1 cellular context compared by ENCODE assay signal in genomic region chr6:37239950-37240713, GRCh38.
A peak's percentile ranks its signal among the peaks of the same experiment; 100 is the strongest.
TF ChIP-seq lines count a peak whose summit lies in the region.

No MANE protein-coding gene starts in this region.

TF ChIP-seq in K562, 482 proteins besides CTCF, POLR2A, EP300 and RAD21 (continued from another document and continues in another):
- no peak for TF ChIP-seq ZBTB40 (IDR thresholded peaks at IDR 0.05)
- no peak for TF ChIP-seq ZBTB40 (CRISPR knock-in tag; IDR thresholded peaks at IDR 0.05)
- peak; percentile 87 for TF ChIP-seq NFIX (CRISPR knock-in tag; IDR thresholded peaks at IDR 0.05; ENCODE audit: low read depth)
- no peak for TF ChIP-seq PPARD (CRISPR knock-in tag; IDR thresholded peaks at IDR 0.05)
- no peak for TF ChIP-seq NFE2L1 (tag; IDR thresholded peaks at IDR 0.05; ENCODE audit: borderline replicate concordance, low read depth)
- peak; percentile 53 for TF ChIP-seq BRD9 (IDR thresholded peaks at IDR 0.05; ENCODE audit: low read depth, partially characterized antibody)
- TF ChIP-seq ZNF347 (CRISPR knock-in tag; IDR thresholded peaks at IDR 0.05; ENCODE audit: low read depth) = no peak
- TF ChIP-seq SRSF7 (optimal IDR thresholded peaks at IDR 0.05; ENCODE audit: low read depth, low read length) = no peak
- peak; percentile 46; the same call in 1 of the 2 replicates for TF ChIP-seq ELF4 (CRISPR knock-in tag; IDR thresholded peaks at IDR 0.05)
- TF ChIP-seq OTX1 (CRISPR knock-in tag; IDR thresholded peaks at IDR 0.05) = 0 out of 2 replicates have a peak, but pooled peaks have one; percentile 76
- TF ChIP-seq CBX1 (IDR thresholded peaks at IDR 0.05; ENCODE audit: low read depth) = 0 out of 2 replicates have a peak, but pooled peaks have one; percentile 54
- no peak for TF ChIP-seq SIN3B (IDR thresholded peaks at IDR 0.05; ENCODE audit: low read depth)
- peak; percentile 55 for TF ChIP-seq MYC (IDR thresholded peaks at IDR 0.05; ENCODE audit: low read depth, low read length)
- no peak for TF ChIP-seq MYC (CRISPR knock-in tag; IDR thresholded peaks at IDR 0.05; ENCODE audit: borderline replicate concordance, low read depth)
- peak; percentile 91 for TF ChIP-seq SMARCE1 (IDR thresholded peaks at IDR 0.05)
- TF ChIP-seq HMGN3 (IDR thresholded peaks at IDR 0.05; ENCODE audit: borderline replicate concordance, extremely low read depth, insufficient read length, low read depth, low read length) = no peak
- peak; percentile 56; the same call in 1 of the 2 replicates for TF ChIP-seq NFE2 (IDR thresholded peaks at IDR 0.05; ENCODE audit: low read depth)
- TF ChIP-seq GTF3C2 (IDR thresholded peaks at IDR 0.05; ENCODE audit: borderline replicate concordance, extremely low read depth, insufficient read length) = no peak
- TF ChIP-seq DPF2 (IDR thresholded peaks at IDR 0.05) = peak; percentile 89
- peak; percentile 78; the same call in 1 of the 2 replicates for TF ChIP-seq HDAC2 (IDR thresholded peaks at IDR 0.05)
- 0 out of 2 replicates have a peak, but pooled peaks have one; percentile 50 for TF ChIP-seq CREB5 (CRISPR knock-in tag; IDR thresholded peaks at IDR 0.05)
- no peak for TF ChIP-seq ZNF77 (CRISPR knock-in tag; IDR thresholded peaks at IDR 0.05)
- TF ChIP-seq KDM2B (CRISPR knock-in tag; IDR thresholded peaks at IDR 0.05) = no peak
- no peak for TF ChIP-seq TRIM25 (IDR thresholded peaks at IDR 0.05; ENCODE audit: borderline replicate concordance)
- peak; percentile 90 for TF ChIP-seq NR2C1 (IDR thresholded peaks at IDR 0.05)
- TF ChIP-seq NR2C1 (tag; IDR thresholded peaks at IDR 0.05) = peak; percentile 92
- TF ChIP-seq SMAD3 (CRISPR knock-in tag; conservative IDR thresholded peaks at IDR 0.05) = peak; percentile 51; the same call in 1 of the 2 replicates
- TF ChIP-seq USF2 (CRISPR knock-in tag; IDR thresholded peaks at IDR 0.05) = no peak
- no peak for TF ChIP-seq SFPQ (IDR thresholded peaks at IDR 0.05; ENCODE audit: low read depth, low read length)
- no peak for TF ChIP-seq POLR2H (tag; IDR thresholded peaks at IDR 0.05; ENCODE audit: low read depth)
- TF ChIP-seq ZNF140 (CRISPR knock-in tag; IDR thresholded peaks at IDR 0.05) = 0 out of 2 replicates have a peak, but pooled peaks have one; percentile 2
- TF ChIP-seq WHSC1 (IDR thresholded peaks at IDR 0.05; ENCODE audit: low read length) = no peak
